Comparison of ENCODE assay signal across 14 cellular contexts in the genomic region with DNA sequence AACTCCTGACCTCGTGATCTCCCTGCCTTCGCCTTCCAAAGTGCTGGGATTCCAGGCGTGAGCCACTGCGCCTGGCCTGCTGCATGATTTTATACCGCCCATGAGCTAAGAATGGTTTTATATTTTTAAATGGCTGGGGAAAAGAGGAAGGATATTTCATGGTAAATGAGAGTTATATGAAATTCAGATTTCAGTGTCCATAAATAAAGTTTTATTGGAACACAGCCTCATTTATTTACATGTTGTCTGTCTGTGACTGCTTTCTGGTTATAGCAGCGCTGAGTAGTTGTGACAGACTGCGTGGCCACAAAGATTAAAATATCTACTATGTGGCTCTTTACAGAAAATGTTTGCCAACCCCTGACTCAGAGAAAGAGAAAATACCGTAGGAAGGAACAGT. TPM values are rescaled to one million over a fixed set of nuclear protein-coding genes. Genes with fewer than 3 reads are reported as not detected.
A peak's percentile ranks its signal among the peaks of the same experiment; 100 is the strongest.
DNase-seq lines count a peak whose midpoint lies in the region; ATAC-seq, FAIRE-seq and TF ChIP-seq lines count a peak whose summit lies in the region.
"Had no signal": no experiment of that assay in that cellular context is flagged by ENCODE, and none has a peak within 500 bp of the region (broad histone marks: within the 10 kb centered on the region; RNA-seq: fewer than 3 reads in every experiment).

No MANE protein-coding gene starts in this region.

- H3K4me2 ChIP-seq in DND-41 (ENCODE audit: insufficient read depth, low read length): peak overlapping the region; percentile 90

- H3K79me2 ChIP-seq in DND-41 (ENCODE audit: insufficient read depth, low read length): peaks cover 65% of the 10 kb centered on the region

- no peak overlapping the region for H2AFZ ChIP-seq in DND-41 (ENCODE audit: low read depth, low read length)

- H3K4me3 Mint-ChIP-seq in activated CD4-positive, alpha-beta memory T cell treated with anti-CD3 and anti-CD28 coated beads for 36 hours: peak overlapping the region; percentile 93
- H3K4me3 Mint-ChIP-seq in memory B cell: peak overlapping the region; percentile 91

- H3K36me3 ChIP-seq in DND-41 (ENCODE audit: insufficient read depth, low read length): peaks cover 50% of the 10 kb centered on the region

- H3K27ac Mint-ChIP-seq in activated CD4-positive, alpha-beta memory T cell treated with anti-CD3 and anti-CD28 coated beads for 36 hours: peak overlapping the region; percentile 96
- no peak overlapping the region for H3K27ac Mint-ChIP-seq in memory B cell

- 0 out of 2 replicates have a peak overlapping the region, but pooled peaks have one; percentile 1 for H3K4me3 ChIP-seq in AG04449 (ENCODE audit: low read depth, low read length)
- peak overlapping the region in 1 of 2 experiments; percentile 67; a peak in 2 of 4 replicates for H3K4me3 ChIP-seq in DND-41 (ENCODE audit: low read depth in 1 of 2, low read length in 2 of 2)

- peaks cover 38% of the 10 kb centered on the region for H3K4me1 Mint-ChIP-seq in activated CD4-positive, alpha-beta memory T cell treated with anti-CD3 and anti-CD28 coated beads for 36 hours (ENCODE audit: low read depth)
- H3K4me1 Mint-ChIP-seq in memory B cell: peaks cover 8% of the 10 kb centered on the region

- no peak for TF ChIP-seq CTCF in AG04449 (IDR thresholded peaks at IDR 0.05; ENCODE audit: insufficient read depth, low read length, missing control alignments)
- no peak for TF ChIP-seq CTCF in DND-41 (IDR thresholded peaks at IDR 0.05; ENCODE audit: borderline replicate concordance, extremely low read depth, low read length, poor library complexity, severe bottlenecking)

- peak overlapping the region; percentile 100; the same call in 1 of the 2 replicates for H3K9ac ChIP-seq in DND-41 (ENCODE audit: low read depth, low read length)

- POLR2A ChIA-PET in AG04449 (lab: Yijun Ruan, JAX): no interaction called here
- POLR2A ChIA-PET in activated CD4-positive, alpha-beta memory T cell treated with anti-CD3 and anti-CD28 coated beads for 36 hours (lab: Charles Lee): interaction anchor here (1.0 to 1.3 kb wide), 2 partner anchors 15 to 50 kb away, joined by 3 read pairs; no protein-coding TSS in a partner anchor

- DNase-seq in AG04449 (ENCODE audit: low read depth, low spot score) (no peak), DND-41 (no peak), memory B cell (ENCODE audit: low spot score in 2 of 2) (no peak), NCI-H446 treated with DMSO at 0.1 percent for 48 hours (lab: John Stamatoyannopoulos, UW) (no peak), sciatic nerve (ENCODE audit: low spot score) (no peak), frontal cortex (ENCODE audit: low spot score in 2 of 2) (no peak), NCI-H1105 treated with DMSO at 0.1 percent for 48 hours (lab: John Stamatoyannopoulos, UW) (no peak)
- DNase-seq in activated CD4-positive, alpha-beta memory T cell treated with anti-CD3 and anti-CD28 coated beads for 36 hours: no peak
- DNase-seq: MV-4-11, NCI-H510A treated with DMSO at 0.1 percent for 48 hours, occipital lobe had no signal

- ATAC-seq in DND-41 (ENCODE audit: insufficient read depth, low read depth): no peak
- ATAC-seq in memory B cell (ENCODE audit: low read depth): no peak
- ATAC-seq in sciatic nerve: no peak

- H3K9me3 ChIP-seq in DND-41 (ENCODE audit: insufficient read depth, low read length, severe bottlenecking): no peaks in the 10 kb centered on the region

- H3K27me3 ChIP-seq in DND-41 (ENCODE audit: insufficient read depth, low read length, poor library complexity): no peaks in the 10 kb centered on the region

- H3K36me3 Mint-ChIP-seq in activated CD4-positive, alpha-beta memory T cell treated with anti-CD3 and anti-CD28 coated beads for 36 hours: peaks cover 31% of the 10 kb centered on the region
- peaks cover 3% of the 10 kb centered on the region for H3K36me3 Mint-ChIP-seq in memory B cell

- CTCF ChIA-PET in AG04449 (lab: Yijun Ruan, JAX): interaction anchor here (0.9 to 4.6 kb wide), 9 partner anchors 9 to 60 kb away, joined by 3 to 27 read pairs (median 6); a partner anchor contains a TSS
- CTCF ChIA-PET in activated CD4-positive, alpha-beta memory T cell treated with anti-CD3 and anti-CD28 coated beads for 36 hours (lab: Charles Lee): interaction anchor here (1.0 to 2.1 kb wide), 2 partner anchors 10 to 39 kb away, joined by 3 to 14 read pairs; no protein-coding TSS in a partner anchor

- no peaks in the 10 kb centered on the region for H3K27me3 Mint-ChIP-seq in activated CD4-positive, alpha-beta memory T cell treated with anti-CD3 and anti-CD28 coated beads for 36 hours
- H3K27me3 Mint-ChIP-seq in memory B cell: peaks cover 1% of the 10 kb centered on the region

- peak overlapping the region; percentile 96 for H3K27ac ChIP-seq in DND-41 (ENCODE audit: low read length)

- H3K4me1 ChIP-seq in DND-41 (ENCODE audit: insufficient read depth, low read length): peaks cover 25% of the 10 kb centered on the region

- intact Hi-C loops in activated CD4-positive, alpha-beta memory T cell treated with anti-CD3 and anti-CD28 coated beads for 36 hours (cut with micrococcal nuclease): no loop called here
- intact Hi-C loops in sciatic nerve (cut with DNase I): no loop called here

- H3K9me3 Mint-ChIP-seq in activated CD4-positive, alpha-beta memory T cell treated with anti-CD3 and anti-CD28 coated beads for 36 hours: no peaks in the 10 kb centered on the region
- H3K9me3 Mint-ChIP-seq in memory B cell: no peaks in the 10 kb centered on the region

- FAIRE-seq in frontal cortex (lab: Jason Lieb, UNC): no peak

- H4K20me1 ChIP-seq in DND-41 (ENCODE audit: insufficient read depth, low read length): peaks cover 42% of the 10 kb centered on the region

RNA-seq across cellular contexts. Expression of a gene that starts 2.2 kb away (rescaled TPM):
- total RNA-seq in activated CD4-positive, alpha-beta memory T cell treated with anti-CD3 and anti-CD28 coated beads for 36 hours: 10 to 100 TPM; 44.3 to 48.7 TPM
- total RNA-seq in sciatic nerve (50.6 TPM), frontal cortex (21.2 TPM)

RNA-seq across cellular contexts. Expression of a gene that starts 10.7 kb away (rescaled TPM):
- not detected for total RNA-seq in activated CD4-positive, alpha-beta memory T cell treated with anti-CD3 and anti-CD28 coated beads for 36 hours
- total RNA-seq in sciatic nerve: 5.7 TPM
- total RNA-seq in frontal cortex: 4.9 TPM
- total RNA-seq: dermis microvascular lymphatic vessel endothelial cell, glomerular endothelial cell, Right ventricle myocardium inferior had no signal
